ENCODE assay signal across 8 cellular contexts in genomic region chr6:57368965-57369731, GRCh38. TPM values are rescaled to one million over a fixed set of nuclear protein-coding genes. Genes with fewer than 3 reads are reported as not detected.
A peak's percentile ranks its signal among the peaks of the same experiment; 100 is the strongest.
DNase-seq lines count a peak whose midpoint lies in the region; ATAC-seq and TF ChIP-seq lines count a peak whose summit lies in the region.
"Not testable (repeated sequence)": the region's sequence is repeated elsewhere in the genome, so short reads cannot be mapped to it uniquely, and the experiment has no call there.

No MANE protein-coding gene starts in this region.

- CTCF ChIA-PET in AG04450 (lab: Charles Lee); activated CD8-positive, alpha-beta T cell treated with anti-CD3 and anti-CD28 coated beads for 36 hours (lab: Charles Lee): not testable (repeated sequence)

- peaks cover 62% of the 10 kb centered on the region for H3K79me2 ChIP-seq in GM23248 (ENCODE audit: insufficient read depth)

- in situ Hi-C loops in GM23248 (cut with MboI), result not testable (repeated sequence)

- H3K4me3 ChIP-seq in AG04450 (ENCODE audit: low read depth, low read length); GM23248; epithelial cell of esophagus (ENCODE audit: low read length); upper lobe of right lung: not testable (repeated sequence)

- H3K9me3 Mint-ChIP-seq in activated CD8-positive, alpha-beta T cell treated with anti-CD3 and anti-CD28 coated beads for 36 hours; activated naive CD8-positive, alpha-beta T cell treated with anti-CD3 and anti-CD28 coated beads, Interleukin-2, amount 50 U/mL, for 24 hours; memory B cell: not testable (repeated sequence)

- H3F3A ChIP-seq in GM23248 (ENCODE audit: insufficient read depth), result not testable (repeated sequence)

- DNase-seq in AG04450 (ENCODE audit: low read depth, low spot score); activated CD8-positive, alpha-beta T cell treated with anti-CD3 and anti-CD28 coated beads for 36 hours; activated naive CD8-positive, alpha-beta T cell treated with anti-CD3 and anti-CD28 coated beads, Interleukin-2, amount 50 U/mL, for 24 hours; memory B cell (ENCODE audit: low spot score in 2 of 2); upper lobe of right lung: not testable (repeated sequence)
- DNase-seq in GM23248, result peak; percentile 8
- peak; percentile 5 for DNase-seq in RKO (ENCODE audit: low spot score)
- DNase-seq in epithelial cell of esophagus (ENCODE audit: low read depth), result peak; percentile 14

- H4K20me1 ChIP-seq in GM23248 (ENCODE audit: insufficient read depth), result not testable (repeated sequence)

- H3K36me3 Mint-ChIP-seq in activated CD8-positive, alpha-beta T cell treated with anti-CD3 and anti-CD28 coated beads for 36 hours (ENCODE audit: low read depth), result peaks cover 20% of the 10 kb centered on the region
- H3K36me3 Mint-ChIP-seq in activated naive CD8-positive, alpha-beta T cell treated with anti-CD3 and anti-CD28 coated beads, Interleukin-2, amount 50 U/mL, for 24 hours (ENCODE audit: low read depth), result peaks cover 16% of the 10 kb centered on the region
- H3K36me3 Mint-ChIP-seq in memory B cell, result peaks cover 11% of the 10 kb centered on the region

- peak; percentile 49 for ATAC-seq in activated CD8-positive, alpha-beta T cell treated with anti-CD3 and anti-CD28 coated beads for 36 hours
- peak; percentile 61 for ATAC-seq in activated naive CD8-positive, alpha-beta T cell treated with anti-CD3 and anti-CD28 coated beads, Interleukin-2, amount 50 U/mL, for 24 hours
- not testable (repeated sequence) for ATAC-seq in memory B cell (ENCODE audit: low read depth)
- peak; percentile 29 for ATAC-seq in upper lobe of right lung

- H3K9me2 ChIP-seq in GM23248 (ENCODE audit: insufficient read depth), result not testable (repeated sequence)

- not testable (repeated sequence) for H3K9me3 ChIP-seq in AG04450 (ENCODE audit: control insufficient read depth, insufficient read depth, low read length); GM23248 (ENCODE audit: low read depth); upper lobe of right lung

- WGBS in GM23248 (ENCODE audit: low coverage in 1 of 2, low lambda C conversion rate in 2 of 2, missing lambda C conversion rate in 2 of 2), 2 experiments, result 81 to 83% methylated on average over 4 of the region's 4 CpGs

- not testable (repeated sequence) for H2AFZ ChIP-seq in GM23248

- not testable (repeated sequence) for TF ChIP-seq CTCF in AG04450 (IDR thresholded peaks at IDR 0.05; ENCODE audit: low read depth, low read length); activated CD8-positive, alpha-beta T cell treated with anti-CD3 and anti-CD28 coated beads for 36 hours (IDR thresholded peaks at IDR 0.05); epithelial cell of esophagus (IDR thresholded peaks at IDR 0.05; ENCODE audit: insufficient read depth, low read depth, low read length, missing control alignments); upper lobe of right lung (IDR thresholded peaks at IDR 0.05)

- H3K27me3 Mint-ChIP-seq in activated CD8-positive, alpha-beta T cell treated with anti-CD3 and anti-CD28 coated beads for 36 hours; activated naive CD8-positive, alpha-beta T cell treated with anti-CD3 and anti-CD28 coated beads, Interleukin-2, amount 50 U/mL, for 24 hours; memory B cell: not testable (repeated sequence)

- H3K4me1 ChIP-seq in GM23248 (ENCODE audit: insufficient read depth), result peaks cover 22% of the 10 kb centered on the region
- not testable (repeated sequence) for H3K4me1 ChIP-seq in upper lobe of right lung

- not testable (repeated sequence) for H3K36me3 ChIP-seq in GM23248 (ENCODE audit: low read depth); upper lobe of right lung

- H3K27ac Mint-ChIP-seq in activated CD8-positive, alpha-beta T cell treated with anti-CD3 and anti-CD28 coated beads for 36 hours; activated naive CD8-positive, alpha-beta T cell treated with anti-CD3 and anti-CD28 coated beads, Interleukin-2, amount 50 U/mL, for 24 hours: not testable (repeated sequence)
- peak overlapping the region; percentile 73 for H3K27ac Mint-ChIP-seq in memory B cell

- H3K9ac ChIP-seq in GM23248, result not testable (repeated sequence)

- H3K4me1 Mint-ChIP-seq in activated CD8-positive, alpha-beta T cell treated with anti-CD3 and anti-CD28 coated beads for 36 hours (ENCODE audit: low read depth); memory B cell: not testable (repeated sequence)
- peaks cover 15% of the 10 kb centered on the region for H3K4me1 Mint-ChIP-seq in activated naive CD8-positive, alpha-beta T cell treated with anti-CD3 and anti-CD28 coated beads, Interleukin-2, amount 50 U/mL, for 24 hours

- H3K27me3 ChIP-seq in AG04450 (ENCODE audit: control insufficient read depth, insufficient read depth, low read length); GM23248 (replicated peaks; ENCODE audit: insufficient read depth); upper lobe of right lung: not testable (repeated sequence)

- not testable (repeated sequence) for H3K4me3 Mint-ChIP-seq in activated CD8-positive, alpha-beta T cell treated with anti-CD3 and anti-CD28 coated beads for 36 hours; activated naive CD8-positive, alpha-beta T cell treated with anti-CD3 and anti-CD28 coated beads, Interleukin-2, amount 50 U/mL, for 24 hours; memory B cell

- H3K27ac ChIP-seq in AG04450 (ENCODE audit: low read depth, low read length), result peak overlapping the region; percentile 21
- H3K27ac ChIP-seq in GM23248, upper lobe of right lung: not testable (repeated sequence)

- H3K4me2 ChIP-seq in GM23248 (ENCODE audit: unreplicated experiment), result not testable (repeated sequence)

- POLR2A ChIA-PET in AG04450 (lab: Yijun Ruan, JAX); activated CD8-positive, alpha-beta T cell treated with anti-CD3 and anti-CD28 coated beads for 36 hours (lab: Charles Lee): not testable (repeated sequence)

- intact Hi-C loops in activated CD8-positive, alpha-beta T cell treated with anti-CD3 and anti-CD28 coated beads for 36 hours (cut with micrococcal nuclease); upper lobe of right lung (cut with DNase I): not testable (repeated sequence)

RNA-seq across cellular contexts. Expression of gene PRIM2, which starts 51.7 kb away (rescaled TPM):
- polyA plus RNA-seq in AG04450 (2011; rRNA removed) (23.8 and 30.2 TPM in 2 replicates), GM23248 (2016; fragmentation: Nextera tagmentation; extraction: Ambion mirVana) (27.9 and 30.6 TPM in 2 replicates)
- polyA minus RNA-seq in AG04450 (2011; rRNA and poly(A)+ RNA removed), result 27.9 and 38.4 TPM in 2 replicates
- 51.2 and 61.3 TPM in 2 replicates for total RNA-seq in GM23248 (2014; rRNA removed; shearing (Covaris generic))
- 10 to 100 TPM; 41.8 to 42.0 TPM for total RNA-seq in activated CD8-positive, alpha-beta T cell treated with anti-CD3 and anti-CD28 coated beads for 36 hours
- 8.5 TPM for total RNA-seq in upper lobe of right lung
